16 cellular contexts compared by ENCODE assay signal in the genomic region with DNA sequence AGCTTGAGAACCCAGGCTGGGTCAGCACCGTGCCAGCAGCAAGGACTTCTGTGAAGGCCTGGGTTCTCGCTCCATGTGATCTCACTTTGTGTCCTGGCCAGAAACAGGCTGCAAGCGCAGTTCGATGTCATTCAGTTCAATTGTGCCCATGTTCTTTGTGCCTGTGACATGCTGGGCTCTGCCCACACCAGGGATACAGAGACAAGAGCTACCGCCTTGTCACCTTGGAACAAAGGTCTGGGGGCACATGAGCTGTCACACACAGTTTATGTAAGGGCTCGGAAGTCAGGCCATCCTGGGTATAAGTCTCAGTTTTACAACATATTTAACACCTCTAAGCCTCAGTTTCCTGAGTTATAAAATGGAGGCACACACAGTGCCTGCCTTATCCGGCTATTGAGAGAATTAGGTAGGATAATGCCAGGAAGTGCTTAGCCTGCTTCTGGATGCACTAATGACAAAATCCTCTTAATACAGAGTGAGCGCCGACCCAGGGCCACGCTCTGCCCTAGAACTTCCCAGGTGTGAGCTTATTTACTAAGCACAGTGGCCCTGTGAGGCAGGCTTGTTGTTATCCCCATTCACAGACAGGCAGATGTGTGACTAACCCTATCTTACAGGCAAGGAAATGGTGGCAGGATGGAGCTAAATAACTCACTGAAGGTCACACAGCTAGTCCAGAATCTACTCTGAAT. TPM values are rescaled to one million over a fixed set of nuclear protein-coding genes. Genes with fewer than 3 reads are reported as not detected.
DNase-seq lines count a peak whose midpoint lies in the region; ATAC-seq and TF ChIP-seq lines count a peak whose summit lies in the region.
"Had no signal": no experiment of that assay in that cellular context is flagged by ENCODE, and none has a peak within 500 bp of the region (broad histone marks: within the 10 kb centered on the region; RNA-seq: fewer than 3 reads in every experiment).

No MANE protein-coding gene starts in this region.

- dilution Hi-C loops in IMR-90 (cut with HindIII; ENCODE audit: low sequenced_read_pairs, unreplicated experiment) = no loop called here

- peaks cover 15% of the 10 kb centered on the region for H3K36me3 Mint-ChIP-seq in nephron (ENCODE audit: low read depth)

- intact Hi-C loops in IMR-90 (cut with micrococcal nuclease) = no loop called here
- intact Hi-C loops in esophagus squamous epithelium (cut with DNase I) = no loop called here
- intact Hi-C loops in testis (cut with DNase I; ENCODE audit: low total_unique reads) = no loop called here

- no peak overlapping the region for H3K9ac ChIP-seq in IMR-90 (ENCODE audit: low read depth, low read length)

- CTCF ChIA-PET in IMR-90 (lab: Yijun Ruan, JAX) = interaction anchor here (1.4 to 1.5 kb wide), 2 partner anchors 18 to 39 kb away, joined by 3 to 5 read pairs; no protein-coding TSS in a partner anchor

- H3K9me3 ChIP-seq in IMR-90 (ENCODE audit: control insufficient read depth, insufficient read depth, low read length) (no peaks in the 10 kb centered on the region), esophagus squamous epithelium (no peaks in the 10 kb centered on the region), testis (no peaks in the 10 kb centered on the region)
- H3K9me3 ChIP-seq: stomach had no signal

- peaks cover 3 to 11% of the 10 kb centered on the region in 2 experiments; a peak in 1 of 4 replicates for H3K79me1 ChIP-seq in IMR-90 (ENCODE audit: low read depth in 1 of 2, low read length in 2 of 2)

- H3K18ac ChIP-seq in IMR-90 (ENCODE audit: low read depth, low read length) = peak overlapping the region; percentile 63

- peak; percentile 24; the same call in 1 of the 2 replicates for ATAC-seq in IMR-90 (ENCODE audit: low read depth)
- no peak for ATAC-seq in HG03097 (IDR thresholded peaks at IDR 0.05; ENCODE audit: low FRiP score, unreplicated experiment)
- ATAC-seq: T-cell had no signal

- H3K56ac ChIP-seq in IMR-90 (ENCODE audit: extremely low read depth, insufficient read depth, low read length) = no peak overlapping the region

- H3K36me3 ChIP-seq in IMR-90 (ENCODE audit: control insufficient read depth, insufficient read depth, low read length) (peaks cover 4% of the 10 kb centered on the region; the same call in 1 of the 2 replicates), esophagus squamous epithelium (peaks cover 0 to 42% (median 0%) of the 10 kb centered on the region in 3 donors), testis (ENCODE audit: low read depth, missing control alignments) (no peaks in the 10 kb centered on the region)

- peak overlapping the region; percentile 32; the same call in 1 of the 2 replicates for H2BK120ac ChIP-seq in IMR-90 (ENCODE audit: low read depth, low read length)

- H3K4ac ChIP-seq in IMR-90 (ENCODE audit: low read depth, low read length) = peak overlapping the region; percentile 61

- no peaks in the 10 kb centered on the region for H3K27me3 Mint-ChIP-seq in nephron (ENCODE audit: low read depth)
- H3K27me3 Mint-ChIP-seq: activated naive CD8-positive, alpha-beta T cell treated with anti-CD3 and anti-CD28 coated beads, Interleukin-2, amount 10 ng/mL, durations not matched to agents 7 days and 5 days; T-cell had no signal

- no peaks in the 10 kb centered on the region for H3K27me3 ChIP-seq in IMR-90 (ENCODE audit: control insufficient read depth, insufficient read depth, low read length)
- H3K27me3 ChIP-seq in esophagus squamous epithelium = no peaks in the 10 kb centered on the region
- no peaks in the 10 kb centered on the region for H3K27me3 ChIP-seq in testis
- H3K27me3 ChIP-seq: stomach had no signal

- peaks cover 34% of the 10 kb centered on the region for H3K4me1 Mint-ChIP-seq in nephron

- WGBS in IMR-90 (ENCODE audit: extremely low coverage in 2 of 2, insufficient read length in 1 of 2), 2 experiments = 92% methylated on average over 4 of the region's 10 CpGs; no CpG with 5 or more reads in 1 of the 2 experiments
- WGBS in esophagus squamous epithelium, 2 donors = 87 to 99% methylated on average over 6 to 10 of the region's 10 CpGs
- WGBS in testis, 2 donors = 85 to 93% methylated on average over 10 of the region's 10 CpGs

- peak overlapping the region in 1 of 2 experiments; percentile 61; a peak in 3 of 4 replicates for H4K8ac ChIP-seq in IMR-90 (ENCODE audit: low read depth in 2 of 2, low read length in 2 of 2)

- no peaks in the 10 kb centered on the region for H4K20me1 ChIP-seq in IMR-90 (ENCODE audit: insufficient read depth, low read length)

- no peaks in the 10 kb centered on the region for H3K9me3 Mint-ChIP-seq in nephron
- H3K9me3 Mint-ChIP-seq: activated naive CD8-positive, alpha-beta T cell treated with anti-CD3 and anti-CD28 coated beads, Interleukin-2, amount 10 ng/mL, durations not matched to agents 7 days and 5 days; T-cell had no signal

- BruUV-seq in IMR-90 (replicated peaks; lab: Mats Ljungman, UMichigan) = no TSS peak

- H3K27ac Mint-ChIP-seq in nephron = peak overlapping the region; percentile 21 to 75 (median 71)
- H3K27ac Mint-ChIP-seq: activated naive CD8-positive, alpha-beta T cell treated with anti-CD3 and anti-CD28 coated beads, Interleukin-2, amount 10 ng/mL, durations not matched to agents 7 days and 5 days; T-cell had no signal

- H3K4me3 Mint-ChIP-seq in nephron = no peak overlapping the region
- H3K4me3 Mint-ChIP-seq: activated naive CD8-positive, alpha-beta T cell treated with anti-CD3 and anti-CD28 coated beads, Interleukin-2, amount 10 ng/mL, durations not matched to agents 7 days and 5 days; T-cell had no signal

- TF ChIP-seq POLR2A in IMR-90 (IDR thresholded peaks at IDR 0.05; ENCODE audit: low read depth, low read length) = no peak
- TF ChIP-seq POLR2A in esophagus squamous epithelium (IDR thresholded peaks at IDR 0.05) = no peak
- no peak for TF ChIP-seq POLR2A in testis (IDR thresholded peaks at IDR 0.05)

- no peak for TF ChIP-seq CTCF in C4-2B (conservative IDR thresholded peaks at IDR 0.05)
- TF ChIP-seq CTCF in IMR-90 (conservative IDR thresholded peaks at IDR 0.05; ENCODE audit: low read depth, low read length) = no peak
- TF ChIP-seq CTCF in esophagus squamous epithelium (IDR thresholded peaks at IDR 0.05) = no peak
- TF ChIP-seq CTCF in nephron (IDR thresholded peaks at IDR 0.05; ENCODE audit: unreplicated experiment in 3 of 3) = no peak
- TF ChIP-seq CTCF in testis (IDR thresholded peaks at IDR 0.05) = no peak

- peak overlapping the region; percentile 87; the same call in 2 of the 3 replicates for H2BK15ac ChIP-seq in IMR-90 (ENCODE audit: low read depth, low read length)

- peak overlapping the region; percentile 30 for H2BK5ac ChIP-seq in IMR-90 (ENCODE audit: low read depth, low read length, poor library complexity, severe bottlenecking)

- POLR2A ChIA-PET in IMR-90 (lab: Charles Lee; ENCODE audit: unreplicated experiment) = no interaction called here

- peak overlapping the region; percentile 52 for H2AK5ac ChIP-seq in IMR-90 (ENCODE audit: low read depth, low read length)

- H3K23ac ChIP-seq in IMR-90 (ENCODE audit: low read depth, low read length) = no peak overlapping the region

- H3K4me1 ChIP-seq in IMR-90 (ENCODE audit: control insufficient read depth, insufficient read depth, low read length) (peaks cover 24% of the 10 kb centered on the region), esophagus squamous epithelium (peaks cover 18 to 47% (median 18%) of the 10 kb centered on the region in 3 donors), testis (no peaks in the 10 kb centered on the region)

- peak overlapping the region; percentile 63 for H4K91ac ChIP-seq in IMR-90 (ENCODE audit: insufficient read depth, low read depth, low read length)

- TF ChIP-seq RAD21 in IMR-90 (IDR thresholded peaks at IDR 0.05; ENCODE audit: low read length) = no peak

- H3K14ac ChIP-seq in IMR-90 (replicated peaks; ENCODE audit: low read depth, low read length) = peak overlapping the region; percentile 82

- H3K9me1 ChIP-seq in IMR-90 (ENCODE audit: insufficient read depth, low read length) = peaks cover 26% of the 10 kb centered on the region

- H2AK9ac ChIP-seq in IMR-90 (replicated peaks; ENCODE audit: low read depth, low read length, poor library complexity) = peak overlapping the region; percentile 34

- H3K27ac ChIP-seq in C4-2B (peak overlapping the region; percentile 95), IMR-90 (ENCODE audit: insufficient read depth, low read length) (no peak overlapping the region), esophagus squamous epithelium (peak overlapping the region in 3 of 4 donors; percentile 13 to 62 (median 33)), testis (no peak overlapping the region)

- no peak overlapping the region for H3K4me2 ChIP-seq in IMR-90 (ENCODE audit: low read depth, low read length)

- in situ Hi-C loops in IMR-90 (cut with MboI; ENCODE audit: low sequenced_read_pairs) = no loop called here

- peak overlapping the region; percentile 24 for H2AFZ ChIP-seq in IMR-90 (replicated peaks; ENCODE audit: low read length, poor library complexity)

- H3K4me3 ChIP-seq in IMR-90 (ENCODE audit: insufficient read depth, low read depth, low read length) (no peak overlapping the region), esophagus squamous epithelium (no peak overlapping the region), testis (no peak overlapping the region)
- H3K4me3 ChIP-seq: stomach had no signal

- peak overlapping the region; percentile 74; the same call in 1 of the 2 replicates for H2BK20ac ChIP-seq in IMR-90 (ENCODE audit: low read depth, low read length)

- H4K5ac ChIP-seq in IMR-90 (ENCODE audit: low read depth, low read length) = peak overlapping the region; percentile 39; the same call in 1 of the 2 replicates

- no peak for DNase-seq in IMR-90
- no peak for DNase-seq in esophagus squamous epithelium (lab: John Stamatoyannopoulos, UW)
- DNase-seq in NCI-H2171 treated with DMSO at 0.1 percent for 48 hours (lab: John Stamatoyannopoulos, UW) = no peak
- no peak for DNase-seq in NCI-H69 (lab: John Stamatoyannopoulos, UW)
- DNase-seq in testis = no peak
- DNase-seq: activated CD4-positive, alpha-beta T cell treated with anti-CD3 and anti-CD28 coated beads for 1 hour; activated naive CD8-positive, alpha-beta T cell treated with anti-CD3 and anti-CD28 coated beads, Interleukin-2, amount 10 ng/mL, durations not matched to agents 7 days and 5 days; cerebellar nuclear complex; mesendoderm; NCI-H748 treated with DMSO at 0.1 percent for 48 hours; occipital lobe; stomach; T-cell had no signal

TF ChIP-seq in IMR-90, 13 proteins besides CTCF, POLR2A, EP300 and RAD21 (continues in another document):
- TF ChIP-seq CHD1 (IDR thresholded peaks at IDR 0.05; ENCODE audit: low read depth, low read length) = no peak
- no peak for TF ChIP-seq RCOR1 (IDR thresholded peaks at IDR 0.05; ENCODE audit: insufficient replicate concordance, low read length)
- no peak for TF ChIP-seq RFX5 (IDR thresholded peaks at IDR 0.05; ENCODE audit: low read depth, low read length)
- TF ChIP-seq SMC3 (IDR thresholded peaks at IDR 0.05; ENCODE audit: low read depth, low read length) = no peak
- TF ChIP-seq MAFK (IDR thresholded peaks at IDR 0.05; ENCODE audit: low read depth, low read length) = no peak

RNA-seq across cellular contexts. Expression of a gene that starts 50.4 kb away (rescaled TPM):
- 21.5 and 22.5 TPM in 2 replicates for total RNA-seq in IMR-90 (2012; rRNA removed)
- polyA plus RNA-seq in IMR-90 (2012; rRNA removed) = 20.5 and 20.9 TPM in 2 replicates
- polyA plus RNA-seq in IMR-90 (2012; cell fraction: cytosol; rRNA removed) = 12.3 and 13.9 TPM in 2 replicates
- polyA plus RNA-seq in IMR-90 (2012; cell fraction: nucleus; rRNA removed; ENCODE audit: low replicate concordance) = 52.7 and 53.0 TPM in 2 replicates
- total RNA-seq in esophagus squamous epithelium = 10 to 100 TPM in 2 of 4 donors, 1 to 10 TPM in 2; 8.5 to 18.9 (median 11.3) TPM
- total RNA-seq in testis = 10 to 100 TPM; 22.9 to 38.4 TPM
- 9.7 TPM for polyA plus RNA-seq in testis (ENCODE audit: insufficient read depth, low read depth, low replicate concordance)

Comparison
In these comparisons a context has a peak if more than half of its experiments do, and no peak if none do; other contexts are left out.
1. H3K27ac ChIP-seq: peak in C4-2B (single experiment) and esophagus squamous epithelium (3 of 4); none in IMR-90 (single experiment) and testis (0 of 2).